ENCODE assay signal across 9 cellular contexts in the genomic region with DNA sequence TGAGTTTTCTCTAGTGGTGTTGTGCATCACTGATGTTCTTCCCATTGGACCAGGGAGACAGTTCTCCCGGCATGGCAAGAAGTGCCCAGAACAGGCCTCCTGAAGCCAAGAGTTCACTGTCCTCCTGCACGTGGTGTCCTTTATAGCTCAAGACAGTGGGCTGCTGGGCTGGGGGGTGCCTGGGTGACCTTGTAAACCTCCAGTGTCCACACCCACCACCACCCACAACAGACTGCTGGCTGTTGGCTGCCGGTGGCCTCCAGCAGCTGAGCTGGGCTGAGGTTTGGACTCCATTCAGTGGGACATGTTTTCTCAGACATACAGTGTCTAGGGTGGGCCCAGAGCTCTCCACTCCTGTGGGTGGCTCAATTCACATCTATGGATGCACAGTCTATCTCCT. TPM values are rescaled to one million over a fixed set of nuclear protein-coding genes. Genes with fewer than 3 reads are reported as not detected.
DNase-seq lines count a peak whose midpoint lies in the region; ATAC-seq and TF ChIP-seq lines count a peak whose summit lies in the region.
"Had no signal": no experiment of that assay in that cellular context is flagged by ENCODE, and none has a peak within 500 bp of the region (broad histone marks: within the 10 kb centered on the region; RNA-seq: fewer than 3 reads in every experiment).

No MANE protein-coding gene starts in this region.

- H3K9me3 ChIP-seq in fibroblast of lung (ENCODE audit: control insufficient read depth, insufficient read depth, low read depth, low read length) = no peaks in the 10 kb centered on the region
- no peaks in the 10 kb centered on the region for H3K9me3 ChIP-seq in gastrocnemius medialis
- H3K9me3 ChIP-seq in uterus = no peaks in the 10 kb centered on the region
- H3K9me3 ChIP-seq: ovary had no signal

- peak overlapping the region; percentile 91 for H3K4me3 ChIP-seq in GM12864 (ENCODE audit: low read depth, low read length)
- H3K4me3 ChIP-seq in fibroblast of lung (replicated peaks in 1 of 4; ENCODE audit: control extremely low read depth in 1 of 4, insufficient read depth in 1 of 4, low read depth in 3 of 4, low read length in 4 of 4) = peak overlapping the region in 2 of 4 experiments; percentile 89 to 94
- peak overlapping the region in 3 of 4 donors; percentile 92 to 97 (median 96) for H3K4me3 ChIP-seq in gastrocnemius medialis
- no peak overlapping the region for H3K4me3 ChIP-seq in uterus

- in situ Hi-C loops in gastrocnemius medialis (cut with MboI; ENCODE audit: low sequenced_read_pairs in 4 of 4) = loop anchor here in 1 of 4 donors (10.0 kb wide), 1 partner anchor 64 kb away; no protein-coding TSS in a partner anchor

- intact Hi-C loops in gastrocnemius medialis (cut with DNase I; ENCODE audit: low total_unique reads) (no loop called here), uterus (cut with DNase I; ENCODE audit: low total_unique reads) (no loop called here)

- POLR2A ChIA-PET in RWPE1 (lab: Yijun Ruan, JAX; ENCODE audit: low non-redundant PET) = no interaction called here

- peaks cover 60% of the 10 kb centered on the region for H3K79me2 ChIP-seq in fibroblast of lung (ENCODE audit: control insufficient read depth, insufficient read depth, low read length)

- no peaks in the 10 kb centered on the region for H4K20me1 ChIP-seq in fibroblast of lung (ENCODE audit: control insufficient read depth, extremely low read depth, insufficient read depth, low read length)

- peak overlapping the region; percentile 100 for H3K4me2 ChIP-seq in fibroblast of lung (ENCODE audit: extremely low read depth, insufficient read depth, low read length)

- H3K4me1 ChIP-seq in fibroblast of lung (ENCODE audit: control insufficient read depth, extremely low read depth, insufficient read depth, low read length) = peaks cover 29% of the 10 kb centered on the region
- peaks cover 51 to 58% of the 10 kb centered on the region in 2 donors for H3K4me1 ChIP-seq in gastrocnemius medialis
- no peaks in the 10 kb centered on the region for H3K4me1 ChIP-seq in uterus

- DNase-seq in GM12864 (ENCODE audit: low read depth) (no peak), RWPE1 (ENCODE audit: low spot score) (no peak), fibroblast of lung (ENCODE audit: low read depth in 2 of 2) (no peak), gastrocnemius medialis (no peak), HT-29 (ENCODE audit: low spot score) (no peak), uterus (no peak)
- DNase-seq: ovary had no signal

- H2AFZ ChIP-seq in fibroblast of lung (ENCODE audit: low read length) = no peak overlapping the region

- H3K27me3 ChIP-seq in fibroblast of lung (ENCODE audit: control insufficient read depth, insufficient read depth, low read length) (no peaks in the 10 kb centered on the region), gastrocnemius medialis (no peaks in the 10 kb centered on the region), uterus (no peaks in the 10 kb centered on the region)
- H3K27me3 ChIP-seq: ovary had no signal

- H3K36me3 ChIP-seq in fibroblast of lung (ENCODE audit: control insufficient read depth, insufficient read depth, low read length) = peaks cover 3% of the 10 kb centered on the region
- no peaks in the 10 kb centered on the region for H3K36me3 ChIP-seq in gastrocnemius medialis
- H3K36me3 ChIP-seq in uterus = no peaks in the 10 kb centered on the region
- H3K36me3 ChIP-seq: ovary had no signal

- ATAC-seq in gastrocnemius medialis (no peak), GM19463 (IDR thresholded peaks at IDR 0.05; ENCODE audit: unreplicated experiment) (no peak), HG03025 (IDR thresholded peaks at IDR 0.05; ENCODE audit: low FRiP score, unreplicated experiment) (no peak)

- TF ChIP-seq CTCF in GM12864 (IDR thresholded peaks at IDR 0.05; ENCODE audit: low read depth, low read length, missing control alignments) (no peak), RWPE1 (conservative IDR thresholded peaks at IDR 0.05; ENCODE audit: low read depth) (no peak), fibroblast of lung (conservative IDR thresholded peaks at IDR 0.05 in 1 of 2, IDR thresholded peaks at IDR 0.05 in 1 of 2; ENCODE audit: low read depth in 1 of 2, low read length in 2 of 2) (no peak), gastrocnemius medialis (IDR thresholded peaks at IDR 0.05 in 4 of 5, conservative IDR thresholded peaks at IDR 0.05 in 1 of 5) (no peak), uterus (IDR thresholded peaks at IDR 0.05) (no peak)

- no peak overlapping the region for H3K9ac ChIP-seq in fibroblast of lung (ENCODE audit: insufficient read depth, low read length)

- CTCF ChIA-PET in RWPE1 (lab: Yijun Ruan, JAX) = interaction anchor here (1.2 kb wide), 1 partner anchor 12 kb away, joined by 7 read pairs; no protein-coding TSS in a partner anchor

- no peak for TF ChIP-seq POLR2A in gastrocnemius medialis (IDR thresholded peaks at IDR 0.05)
- no peak for TF ChIP-seq POLR2A in uterus (IDR thresholded peaks at IDR 0.05)

- H3K27ac ChIP-seq in RWPE1 (peak overlapping the region; percentile 94), fibroblast of lung (ENCODE audit: insufficient read depth, low read length) (no peak overlapping the region), gastrocnemius medialis (peak overlapping the region; percentile 92 to 98 (median 96)), uterus (no peak overlapping the region)
- H3K27ac ChIP-seq: ovary had no signal

RNA-seq across cellular contexts. Expression of a gene that starts 42.2 kb away (rescaled TPM):
- 106 and 172 TPM in 2 replicates for total RNA-seq in fibroblast of lung
- 60.6 and 86.2 TPM in 2 replicates for polyA plus RNA-seq in fibroblast of lung
- polyA plus RNA-seq in fibroblast of lung (2012) = 99.0 and 147 TPM in 2 replicates
- polyA minus RNA-seq in fibroblast of lung (ENCODE audit: low replicate concordance) = 114 and 174 TPM in 2 replicates
- 100 to 1,000 TPM; 168 to 331 (median 246) TPM for total RNA-seq in gastrocnemius medialis
- 60.8 and 61.8 TPM in 2 replicates for total RNA-seq in HT-29 (2014; rRNA removed; shearing (Covaris generic))
- total RNA-seq in uterus = 10 to 100 TPM; 17.9 to 77.6 (median 43.6) TPM

Comparison
In these comparisons a context has a peak if more than half of its experiments do, and no peak if none do; other contexts are left out.
1. H3K4me3 ChIP-seq: peak in GM12864 (single experiment) and gastrocnemius medialis (3 of 4); none in uterus (0 of 2).
2. H3K27ac ChIP-seq: peak in RWPE1 (single experiment) and gastrocnemius medialis (4 of 4); none in fibroblast of lung (single experiment) and uterus (0 of 2).